8 cellular contexts compared by ENCODE assay signal in the genomic region with DNA sequence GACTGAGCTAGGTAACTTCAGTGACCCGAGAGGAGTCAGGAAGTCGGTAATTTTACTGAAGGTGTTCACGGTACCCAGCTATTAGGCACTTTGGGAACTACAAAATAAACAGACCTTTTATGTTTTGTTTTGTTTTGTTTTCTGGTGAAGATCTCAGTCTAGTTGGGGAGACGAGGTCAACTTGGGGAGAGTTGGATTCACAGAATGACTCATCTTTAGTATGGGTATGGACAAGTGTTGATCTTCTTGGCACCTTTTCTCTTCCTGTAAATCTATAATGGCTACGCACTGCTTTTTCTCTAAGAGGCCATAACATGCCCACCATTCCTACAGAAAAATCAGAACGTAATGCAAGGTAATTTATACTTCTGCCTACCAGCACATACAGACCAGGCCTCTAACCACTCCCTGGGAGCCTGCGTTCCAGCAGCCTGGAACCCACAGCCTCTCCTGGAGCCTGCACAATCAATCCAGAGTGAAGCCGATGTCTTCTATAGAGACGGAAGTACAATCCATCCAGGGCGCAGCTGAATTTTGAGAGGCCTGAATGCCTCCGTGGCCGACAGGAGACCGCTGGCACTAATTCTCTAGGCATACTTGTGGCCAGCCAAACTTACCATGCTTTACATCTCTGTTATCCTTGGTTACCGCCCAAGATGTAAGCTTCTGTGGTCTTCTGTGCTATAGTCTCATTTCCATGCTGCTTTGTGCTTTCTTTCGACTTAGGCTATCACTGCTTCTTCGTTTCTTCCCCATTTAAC. TPM values are rescaled to one million over a fixed set of nuclear protein-coding genes. Genes with fewer than 3 reads are reported as not detected.
DNase-seq lines count a peak whose midpoint lies in the region; ATAC-seq and TF ChIP-seq lines count a peak whose summit lies in the region.

No MANE protein-coding gene starts in this region.

- intact Hi-C loops in dendritic cell treated with granulocyte-macrophage colony-stimulating factor and Interleukin-4, amounts not matched to agents 40 ng/mL and 50 ng/mL, for 4 days (cut with micrococcal nuclease) = no loop called here
- intact Hi-C loops in lower lobe of right lung (cut with DNase I) = no loop called here

- TF ChIP-seq CTCF in lower lobe of right lung (IDR thresholded peaks at IDR 0.05) (no peak), tibial nerve (IDR thresholded peaks at IDR 0.05) (no peak)

- TF ChIP-seq POLR2A in tibial nerve (IDR thresholded peaks at IDR 0.05) = no peak

- peak overlapping the region; percentile 62 for H3K4me3 ChIP-seq in SJSA1
- peak overlapping the region; percentile 81 for H3K4me3 ChIP-seq in lower lobe of right lung
- peak overlapping the region; percentile 59 to 76 (median 70) for H3K4me3 ChIP-seq in tibial nerve

- peak in 4 of 6 experiments; percentile 3 to 60 (median 38) for DNase-seq in stimulated activated naive CD4-positive, alpha-beta T cell (lab: John Stamatoyannopoulos, UW)
- DNase-seq in stimulated activated naive CD4-positive, alpha-beta T cell treated with Interleukin-2 at 50 U/mL for 16 hours (lab: John Stamatoyannopoulos, UW) = no peak
- DNase-seq in SJSA1 (ENCODE audit: low read depth in 1 of 2, low spot score in 2 of 2) (peak; percentile 31 to 45), lower lobe of right lung (no peak), tibial nerve (ENCODE audit: low spot score in 2 of 2) (no peak)

- peaks cover 53% of the 10 kb centered on the region for H3K36me3 Mint-ChIP-seq in dendritic cell treated with granulocyte-macrophage colony-stimulating factor and Interleukin-4, amounts not matched to agents 40 ng/mL and 50 ng/mL, for 4 days (ENCODE audit: low read depth)

- H3K9me3 ChIP-seq in SJSA1 (replicated peaks) = no peaks in the 10 kb centered on the region
- H3K9me3 ChIP-seq in lower lobe of right lung = no peaks in the 10 kb centered on the region
- H3K9me3 ChIP-seq in tibial nerve = no peaks in the 10 kb centered on the region

- peak; percentile 19 for ATAC-seq in HG03066 (IDR thresholded peaks at IDR 0.05; ENCODE audit: low read depth, unreplicated experiment)
- ATAC-seq in lower lobe of right lung = peak; percentile 39 to 61
- no peak for ATAC-seq in GM19467 (IDR thresholded peaks at IDR 0.05; ENCODE audit: unreplicated experiment)

- H3K4me1 ChIP-seq in SJSA1 (replicated peaks) (peaks cover 13% of the 10 kb centered on the region), lower lobe of right lung (peaks cover 24% of the 10 kb centered on the region), tibial nerve (peaks cover 3 to 47% (median 11%) of the 10 kb centered on the region in 4 donors)

- H3K27me3 Mint-ChIP-seq in dendritic cell treated with granulocyte-macrophage colony-stimulating factor and Interleukin-4, amounts not matched to agents 40 ng/mL and 50 ng/mL, for 4 days = no peaks in the 10 kb centered on the region

- no peaks in the 10 kb centered on the region for H3K9me3 Mint-ChIP-seq in dendritic cell treated with granulocyte-macrophage colony-stimulating factor and Interleukin-4, amounts not matched to agents 40 ng/mL and 50 ng/mL, for 4 days

- peak overlapping the region; percentile 99 for H3K4me3 Mint-ChIP-seq in dendritic cell treated with granulocyte-macrophage colony-stimulating factor and Interleukin-4, amounts not matched to agents 40 ng/mL and 50 ng/mL, for 4 days

- no peaks in the 10 kb centered on the region for H3K27me3 ChIP-seq in SJSA1 (replicated peaks)
- H3K27me3 ChIP-seq in lower lobe of right lung (ENCODE audit: low read depth) = no peaks in the 10 kb centered on the region
- no peaks in the 10 kb centered on the region for H3K27me3 ChIP-seq in tibial nerve

- peak overlapping the region; percentile 99 for H3K27ac Mint-ChIP-seq in dendritic cell treated with granulocyte-macrophage colony-stimulating factor and Interleukin-4, amounts not matched to agents 40 ng/mL and 50 ng/mL, for 4 days

- H3K36me3 ChIP-seq in SJSA1 (peaks cover 19% of the 10 kb centered on the region), lower lobe of right lung (peaks cover 20% of the 10 kb centered on the region), tibial nerve (peaks cover 0 to 12% (median 0%) of the 10 kb centered on the region in 3 donors)

- WGBS in tibial nerve, 2 donors = 3 to 6% methylated on average over 16 of the region's 16 CpGs

- TF ChIP-seq EP300 in tibial nerve (IDR thresholded peaks at IDR 0.05) = no peak

- H3K27ac ChIP-seq in SJSA1 (peak overlapping the region; percentile 70), lower lobe of right lung (peak overlapping the region; percentile 87), tibial nerve (peak overlapping the region; percentile 72 to 92 (median 90))

- H3K4me1 Mint-ChIP-seq in dendritic cell treated with granulocyte-macrophage colony-stimulating factor and Interleukin-4, amounts not matched to agents 40 ng/mL and 50 ng/mL, for 4 days (ENCODE audit: low read depth) = peaks cover 46% of the 10 kb centered on the region

RNA-seq across cellular contexts. Expression of a gene that starts 0.7 kb away (rescaled TPM):
- 92.4 and 94.3 TPM in 2 replicates for total RNA-seq in SJSA1 (2014; rRNA removed; shearing (Covaris generic))
- total RNA-seq in lower lobe of right lung = 45.5 TPM
- total RNA-seq in tibial nerve = 10 to 100 TPM; 38.6 to 64.5 (median 51.7) TPM

RNA-seq across cellular contexts. Expression of a gene that starts 0.8 kb away (rescaled TPM):
- total RNA-seq in SJSA1 (2014; rRNA removed; shearing (Covaris generic)) = 62.0 and 90.0 TPM in 2 replicates
- total RNA-seq in lower lobe of right lung (43.5 TPM), tibial nerve (10 to 100 TPM; 19.8 to 44.8 (median 32.3) TPM)

Comparison
In these comparisons a context has a peak if more than half of its experiments do, and no peak if none do; other contexts are left out.
1. DNase-seq: peak in stimulated activated naive CD4-positive, alpha-beta T cell (4 of 6) and SJSA1 (2 of 2); none in stimulated activated naive CD4-positive, alpha-beta T cell treated with Interleukin-2 at 50 U/mL for 16 hours (single experiment), lower lobe of right lung (single experiment) and tibial nerve (0 of 2).
2. Peak in every context shown above with its lines, with median percentiles within 50 percentile points of each other: H3K27ac ChIP-seq and H3K4me3 ChIP-seq.